ENCODE assay signal across 8 cellular contexts in the genomic region with DNA sequence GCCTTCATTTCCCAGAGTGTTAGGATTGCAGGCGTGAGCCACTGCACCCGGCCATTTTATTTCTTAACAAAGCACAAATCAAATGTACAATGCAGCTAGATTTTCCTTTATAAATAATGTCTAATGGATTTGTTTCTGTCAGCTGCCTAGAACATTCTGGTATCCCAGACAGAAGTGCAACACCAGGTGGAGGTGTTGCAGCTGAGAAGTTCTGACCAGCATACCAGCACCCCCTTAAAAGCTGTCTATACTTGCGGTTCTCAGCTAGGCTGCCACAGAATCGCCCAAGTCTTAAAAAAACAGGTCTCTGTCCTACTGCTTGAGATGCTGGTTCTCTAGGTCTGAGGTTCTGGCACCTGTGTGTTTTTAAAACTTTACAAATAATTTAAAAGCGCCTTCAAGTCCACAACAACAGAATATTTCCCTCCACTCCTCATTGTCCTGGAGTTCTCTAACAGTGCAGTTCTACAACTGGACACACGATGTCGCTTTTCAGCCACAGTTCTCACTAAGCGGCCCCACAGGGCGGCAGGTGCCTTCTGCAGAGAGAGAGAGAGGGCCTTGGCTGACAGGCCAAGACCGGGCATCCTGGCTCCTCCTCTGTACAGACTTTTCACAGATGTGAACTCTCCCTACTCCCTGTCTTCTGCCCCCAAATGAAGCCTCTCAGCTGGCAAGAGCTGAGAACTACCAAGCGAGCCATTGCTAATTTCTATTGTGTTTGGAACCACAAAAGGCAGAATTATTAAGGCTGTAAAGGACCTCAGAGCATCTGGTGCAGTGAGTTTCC. TPM values are rescaled to one million over a fixed set of nuclear protein-coding genes. Genes with fewer than 3 reads are reported as not detected.
DNase-seq lines count a peak whose midpoint lies in the region; ATAC-seq and TF ChIP-seq lines count a peak whose summit lies in the region.

No MANE protein-coding gene starts in this region.

- TF ChIP-seq CTCF in chondrocyte (IDR thresholded peaks at IDR 0.05): peak; percentile 98

- ATAC-seq in HG02763 (IDR thresholded peaks at IDR 0.05; ENCODE audit: unreplicated experiment): peak; percentile 48
- ATAC-seq in HG03039 (IDR thresholded peaks at IDR 0.05; ENCODE audit: unreplicated experiment): no peak

- H3K27ac Mint-ChIP-seq in chondrocyte (ENCODE audit: unreplicated experiment): no peak overlapping the region

- peaks cover 35% of the 10 kb centered on the region for H3K4me1 Mint-ChIP-seq in chondrocyte (ENCODE audit: low read depth)

- no peaks in the 10 kb centered on the region for H3K36me3 Mint-ChIP-seq in chondrocyte (ENCODE audit: low read depth)

- no peak overlapping the region for H3K4me3 Mint-ChIP-seq in chondrocyte (ENCODE audit: unreplicated experiment)

- no peaks in the 10 kb centered on the region for H3K9me3 Mint-ChIP-seq in chondrocyte (ENCODE audit: low read depth)

- DNase-seq in CD1c-positive myeloid dendritic cell (ENCODE audit: extremely low spot score): peak; percentile 88
- DNase-seq in NCI-H446 treated with DMSO at 0.1 percent for 48 hours (lab: John Stamatoyannopoulos, UW): peak; percentile 71
- peak; percentile 52 to 62 for DNase-seq in activated CD4-positive, alpha-beta T cell treated with anti-CD3 and anti-CD28 coated beads for 24 hours (ENCODE audit: low read depth in 2 of 2)
- no peak for DNase-seq in chondrocyte (ENCODE audit: low spot score)
- peak; percentile 85 for DNase-seq in kidney tubule cell (ENCODE audit: low spot score)
- DNase-seq in stimulated activated CD4-positive, alpha-beta T cell treated with anti-CD3 and anti-CD28 coated beads, Interleukin-4, amount 100 ng/mL, for 24 hours: peak; percentile 84

- H3K27me3 Mint-ChIP-seq in chondrocyte (ENCODE audit: low read depth): no peaks in the 10 kb centered on the region

RNA-seq across cellular contexts. Expression of a gene that starts 32.6 kb away (rescaled TPM):
- 0.07 TPM in 1 of 3 replicates, not detected in the others for total RNA-seq in chondrocyte
